In the genomic region with DNA sequence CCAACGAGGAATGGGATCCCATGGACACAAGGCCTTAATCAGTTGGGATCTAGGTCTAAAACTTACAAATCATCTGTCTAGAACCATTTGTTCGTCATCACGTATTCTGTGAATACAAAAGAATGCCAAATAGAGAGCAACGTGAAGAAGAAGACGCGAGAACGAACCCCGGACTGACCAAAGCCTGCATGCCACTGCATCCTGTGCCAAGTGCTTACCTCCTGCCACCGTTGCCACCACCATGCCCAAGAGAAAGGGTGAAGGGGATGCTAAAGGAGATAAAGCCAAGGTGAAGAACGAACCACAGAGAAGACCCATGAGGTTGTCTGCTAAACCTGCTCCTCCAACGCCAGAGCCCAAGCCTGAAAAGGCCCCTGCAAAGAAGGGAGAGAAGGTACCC, we compare ENCODE assay signal across 17 cellular contexts. TPM values are rescaled to one million over a fixed set of nuclear protein-coding genes. Genes with fewer than 3 reads are reported as not detected.
DNase-seq lines count a peak whose midpoint lies in the region; ATAC-seq and FAIRE-seq lines count a peak whose summit lies in the region.
"Had no signal": no experiment of that assay in that cellular context is flagged by ENCODE, and none has a peak within 500 bp of the region (broad histone marks: within the 10 kb centered on the region; RNA-seq: fewer than 3 reads in every experiment).

No MANE protein-coding gene starts in this region.

- intact Hi-C loops in dendritic cell treated with granulocyte-macrophage colony-stimulating factor and Interleukin-4, amounts not matched to agents 40 ng/mL and 50 ng/mL, for 4 days (cut with micrococcal nuclease), result no loop called here

- H3K4me1 Mint-ChIP-seq in activated naive CD8-positive, alpha-beta T cell (ENCODE audit: low read depth), result peaks cover 57% of the 10 kb centered on the region
- peaks cover 30% of the 10 kb centered on the region for H3K4me1 Mint-ChIP-seq in activated naive CD8-positive, alpha-beta T cell treated with anti-CD3 and anti-CD28 coated beads for 36 hours
- peaks cover 51% of the 10 kb centered on the region for H3K4me1 Mint-ChIP-seq in dendritic cell treated with granulocyte-macrophage colony-stimulating factor and Interleukin-4, amounts not matched to agents 40 ng/mL and 50 ng/mL, for 4 days (ENCODE audit: low read depth)
- H3K4me1 Mint-ChIP-seq: neural crest cell had no signal

- no peak overlapping the region for H3K27ac Mint-ChIP-seq in activated naive CD8-positive, alpha-beta T cell
- no peak overlapping the region for H3K27ac Mint-ChIP-seq in activated naive CD8-positive, alpha-beta T cell treated with anti-CD3 and anti-CD28 coated beads for 36 hours
- H3K27ac Mint-ChIP-seq in dendritic cell treated with granulocyte-macrophage colony-stimulating factor and Interleukin-4, amounts not matched to agents 40 ng/mL and 50 ng/mL, for 4 days, result peak overlapping the region; percentile 90

- no peaks in the 10 kb centered on the region for H3K27me3 Mint-ChIP-seq in activated naive CD8-positive, alpha-beta T cell
- no peaks in the 10 kb centered on the region for H3K27me3 Mint-ChIP-seq in activated naive CD8-positive, alpha-beta T cell treated with anti-CD3 and anti-CD28 coated beads for 36 hours
- H3K27me3 Mint-ChIP-seq in dendritic cell treated with granulocyte-macrophage colony-stimulating factor and Interleukin-4, amounts not matched to agents 40 ng/mL and 50 ng/mL, for 4 days, result no peaks in the 10 kb centered on the region

- no peak for DNase-seq in activated naive CD8-positive, alpha-beta T cell treated with anti-CD3 and anti-CD28 coated beads for 36 hours
- DNase-seq in frontal cortex (ENCODE audit: low spot score in 2 of 2) (no peak), NCI-H345 (lab: John Stamatoyannopoulos, UW) (no peak)
- no peak for DNase-seq in NK-92 treated with Interleukin-12 subunit alpha and Interleukin-12 subunit beta, amount 100 ng/mL, for 24 hours (lab: John Stamatoyannopoulos, UW)
- DNase-seq: activated naive CD4-positive, alpha-beta T cell treated with Interleukin-2 at 50 U/mL for 16 hours; mesenchymal stem cell; MG63; NCI-H2227 treated with DMSO at 0.1 percent for 48 hours; psoas muscle; stimulated activated CD4-positive, alpha-beta T cell treated with anti-CD3 and anti-CD28 coated beads, Interleukin-4, amount 100 ng/mL, for 4 hours; SW 1271 had no signal

- no peaks in the 10 kb centered on the region for H3K9me3 Mint-ChIP-seq in activated naive CD8-positive, alpha-beta T cell (ENCODE audit: low read depth)
- H3K9me3 Mint-ChIP-seq in activated naive CD8-positive, alpha-beta T cell treated with anti-CD3 and anti-CD28 coated beads for 36 hours, result no peaks in the 10 kb centered on the region
- H3K9me3 Mint-ChIP-seq in dendritic cell treated with granulocyte-macrophage colony-stimulating factor and Interleukin-4, amounts not matched to agents 40 ng/mL and 50 ng/mL, for 4 days, result no peaks in the 10 kb centered on the region
- H3K9me3 Mint-ChIP-seq: neural crest cell had no signal

- peaks cover 5% of the 10 kb centered on the region for H3K36me3 Mint-ChIP-seq in activated naive CD8-positive, alpha-beta T cell
- H3K36me3 Mint-ChIP-seq in activated naive CD8-positive, alpha-beta T cell treated with anti-CD3 and anti-CD28 coated beads for 36 hours, result peaks cover 9% of the 10 kb centered on the region
- peaks cover 15% of the 10 kb centered on the region for H3K36me3 Mint-ChIP-seq in dendritic cell treated with granulocyte-macrophage colony-stimulating factor and Interleukin-4, amounts not matched to agents 40 ng/mL and 50 ng/mL, for 4 days (ENCODE audit: low read depth)

- H3K4me3 Mint-ChIP-seq in activated naive CD8-positive, alpha-beta T cell, result peak overlapping the region; percentile 15
- no peak overlapping the region for H3K4me3 Mint-ChIP-seq in activated naive CD8-positive, alpha-beta T cell treated with anti-CD3 and anti-CD28 coated beads for 36 hours
- H3K4me3 Mint-ChIP-seq in dendritic cell treated with granulocyte-macrophage colony-stimulating factor and Interleukin-4, amounts not matched to agents 40 ng/mL and 50 ng/mL, for 4 days, result peak overlapping the region; percentile 40
- H3K4me3 Mint-ChIP-seq: neural crest cell had no signal

- no peak for FAIRE-seq in frontal cortex (lab: Jason Lieb, UNC)
- FAIRE-seq: colon had no signal

- ATAC-seq in HG03159 (IDR thresholded peaks at IDR 0.05; ENCODE audit: unreplicated experiment), result peak; percentile 24
- ATAC-seq in GM21576 (IDR thresholded peaks at IDR 0.05; ENCODE audit: unreplicated experiment), result no peak
- ATAC-seq: psoas muscle had no signal

RNA-seq across cellular contexts. Expression of a gene that starts 30.2 kb away (rescaled TPM):
- total RNA-seq in activated naive CD8-positive, alpha-beta T cell treated with anti-CD3 and anti-CD28 coated beads for 36 hours, result 10 to 100 TPM; 46.2 to 46.9 TPM
- 25.3 TPM for total RNA-seq in frontal cortex
